In genomic region chr19:1843116-1843515, GRCh38 we compare ENCODE assay signal across 1 cellular context.
TF ChIP-seq lines count a peak whose summit lies in the region.

No MANE protein-coding gene starts in this region.

TF ChIP-seq in GM12878, 131 proteins besides CTCF, POLR2A, EP300 and RAD21:
- TF ChIP-seq STAT1 (conservative IDR thresholded peaks at IDR 0.05) (no peak), PAX8 (IDR thresholded peaks at IDR 0.05) (no peak), KDM1A (IDR thresholded peaks at IDR 0.05; ENCODE audit: borderline replicate concordance) (no peak), HCFC1 (IDR thresholded peaks at IDR 0.05; ENCODE audit: low read length) (no peak)
